Comparison of ENCODE assay signal across 8 cellular contexts in the genomic region with DNA sequence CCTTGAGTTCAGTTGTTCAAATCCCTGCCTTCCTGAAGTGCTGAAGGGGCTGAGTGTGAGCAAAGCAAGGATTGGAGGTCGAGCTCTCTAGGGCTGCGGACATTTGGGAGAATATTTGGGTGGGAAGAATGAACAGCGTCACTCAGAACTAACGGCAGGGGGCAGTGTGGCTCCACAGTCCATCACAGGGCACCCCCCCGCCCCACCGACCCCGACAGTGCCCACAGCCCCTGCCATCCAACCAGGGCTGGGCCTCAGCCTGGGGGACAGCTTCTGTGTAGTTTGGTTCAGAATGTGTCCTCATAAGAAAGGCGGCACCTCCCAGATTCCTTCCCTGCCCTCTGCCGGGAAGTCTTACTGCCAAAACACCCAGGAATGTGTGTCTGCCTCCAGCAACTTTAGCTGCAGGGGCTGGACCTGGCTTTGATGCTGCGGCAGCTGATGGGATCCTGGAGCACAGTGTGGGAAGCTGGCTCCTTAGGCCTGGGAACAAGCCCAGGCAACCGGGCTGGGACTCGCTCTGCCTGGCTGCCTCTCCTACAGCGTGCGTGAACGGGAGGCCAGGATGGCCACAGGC.
DNase-seq lines count a peak whose midpoint lies in the region; ATAC-seq lines count a peak whose summit lies in the region.

No MANE protein-coding gene starts in this region.

- peaks cover 32% of the 10 kb centered on the region for H3K27me3 Mint-ChIP-seq in activated naive CD8-positive, alpha-beta T cell treated with anti-CD3 and anti-CD28 coated beads, Interleukin-2, amount 50 U/mL, for 24 hours

- H3K27ac Mint-ChIP-seq in activated naive CD8-positive, alpha-beta T cell treated with anti-CD3 and anti-CD28 coated beads, Interleukin-2, amount 50 U/mL, for 24 hours: no peak overlapping the region

- H3K36me3 Mint-ChIP-seq in activated naive CD8-positive, alpha-beta T cell treated with anti-CD3 and anti-CD28 coated beads, Interleukin-2, amount 50 U/mL, for 24 hours (ENCODE audit: low read depth): no peaks in the 10 kb centered on the region

- DNase-seq in NCI-H524 (lab: John Stamatoyannopoulos, UW) (peak; percentile 13 to 43), NCI-H524 treated with DMSO at 0.1 percent for 48 hours (lab: John Stamatoyannopoulos, UW) (no peak), NCI-H1105 treated with DMSO at 0.1 percent for 48 hours (lab: John Stamatoyannopoulos, UW) (peak; percentile 41), Right ventricle myocardium superior (peak; percentile 84), pons (ENCODE audit: low spot score) (peak; percentile 43), T-helper 1 cell (no peak)
- DNase-seq in activated naive CD8-positive, alpha-beta T cell treated with anti-CD3 and anti-CD28 coated beads, Interleukin-2, amount 50 U/mL, for 24 hours: peak; percentile 39

- ATAC-seq in activated naive CD8-positive, alpha-beta T cell treated with anti-CD3 and anti-CD28 coated beads, Interleukin-2, amount 50 U/mL, for 24 hours: no peak
- ATAC-seq in Right ventricle myocardium superior (ENCODE audit: poor library complexity) (peak; percentile 93), HG02970 (IDR thresholded peaks at IDR 0.05; ENCODE audit: low FRiP score, unreplicated experiment) (no peak)

- H3K4me1 Mint-ChIP-seq in activated naive CD8-positive, alpha-beta T cell treated with anti-CD3 and anti-CD28 coated beads, Interleukin-2, amount 50 U/mL, for 24 hours: no peaks in the 10 kb centered on the region

- intact Hi-C loops in Right ventricle myocardium superior (cut with DNase I): loop anchor here (2.0 to 10.0 kb wide), 2 partner anchors 166 to 502 kb away; no protein-coding TSS in a partner anchor

- H3K9me3 Mint-ChIP-seq in activated naive CD8-positive, alpha-beta T cell treated with anti-CD3 and anti-CD28 coated beads, Interleukin-2, amount 50 U/mL, for 24 hours: no peaks in the 10 kb centered on the region

- H3K4me3 Mint-ChIP-seq in activated naive CD8-positive, alpha-beta T cell treated with anti-CD3 and anti-CD28 coated beads, Interleukin-2, amount 50 U/mL, for 24 hours: no peak overlapping the region

Comparison
In these comparisons a context has a peak if more than half of its experiments do, and no peak if none do; other contexts are left out.
1. DNase-seq: peak in NCI-H524 (2 of 2), NCI-H1105 treated with DMSO at 0.1 percent for 48 hours (single experiment), activated naive CD8-positive, alpha-beta T cell treated with anti-CD3 and anti-CD28 coated beads, Interleukin-2, amount 50 U/mL, for 24 hours (single experiment), Right ventricle myocardium superior (single experiment) and pons (single experiment); none in NCI-H524 treated with DMSO at 0.1 percent for 48 hours (single experiment) and T-helper 1 cell (0 of 5).